1 cellular context compared by ENCODE assay signal in the genomic region with DNA sequence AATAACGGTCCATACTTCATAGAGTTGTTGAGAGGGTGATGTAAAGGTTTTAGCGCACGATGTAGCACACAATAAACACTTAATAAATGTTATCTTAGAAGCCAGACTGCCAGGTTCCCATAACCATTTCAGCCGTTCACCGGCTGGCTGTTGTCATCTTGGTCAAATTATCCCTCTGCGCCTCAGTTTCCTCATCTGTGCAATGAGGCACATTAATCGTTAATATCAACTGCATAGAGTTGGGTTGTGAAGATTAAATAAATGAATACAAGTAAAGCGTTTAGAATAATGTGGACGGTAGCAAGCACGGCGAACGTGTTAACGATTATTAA.
TF ChIP-seq lines count a peak whose summit lies in the region.

No MANE protein-coding gene starts in this region.

TF ChIP-seq in GM23338, 12 proteins besides CTCF, POLR2A, EP300 and RAD21 (continued from another document):
- TF ChIP-seq, protein P1, sequence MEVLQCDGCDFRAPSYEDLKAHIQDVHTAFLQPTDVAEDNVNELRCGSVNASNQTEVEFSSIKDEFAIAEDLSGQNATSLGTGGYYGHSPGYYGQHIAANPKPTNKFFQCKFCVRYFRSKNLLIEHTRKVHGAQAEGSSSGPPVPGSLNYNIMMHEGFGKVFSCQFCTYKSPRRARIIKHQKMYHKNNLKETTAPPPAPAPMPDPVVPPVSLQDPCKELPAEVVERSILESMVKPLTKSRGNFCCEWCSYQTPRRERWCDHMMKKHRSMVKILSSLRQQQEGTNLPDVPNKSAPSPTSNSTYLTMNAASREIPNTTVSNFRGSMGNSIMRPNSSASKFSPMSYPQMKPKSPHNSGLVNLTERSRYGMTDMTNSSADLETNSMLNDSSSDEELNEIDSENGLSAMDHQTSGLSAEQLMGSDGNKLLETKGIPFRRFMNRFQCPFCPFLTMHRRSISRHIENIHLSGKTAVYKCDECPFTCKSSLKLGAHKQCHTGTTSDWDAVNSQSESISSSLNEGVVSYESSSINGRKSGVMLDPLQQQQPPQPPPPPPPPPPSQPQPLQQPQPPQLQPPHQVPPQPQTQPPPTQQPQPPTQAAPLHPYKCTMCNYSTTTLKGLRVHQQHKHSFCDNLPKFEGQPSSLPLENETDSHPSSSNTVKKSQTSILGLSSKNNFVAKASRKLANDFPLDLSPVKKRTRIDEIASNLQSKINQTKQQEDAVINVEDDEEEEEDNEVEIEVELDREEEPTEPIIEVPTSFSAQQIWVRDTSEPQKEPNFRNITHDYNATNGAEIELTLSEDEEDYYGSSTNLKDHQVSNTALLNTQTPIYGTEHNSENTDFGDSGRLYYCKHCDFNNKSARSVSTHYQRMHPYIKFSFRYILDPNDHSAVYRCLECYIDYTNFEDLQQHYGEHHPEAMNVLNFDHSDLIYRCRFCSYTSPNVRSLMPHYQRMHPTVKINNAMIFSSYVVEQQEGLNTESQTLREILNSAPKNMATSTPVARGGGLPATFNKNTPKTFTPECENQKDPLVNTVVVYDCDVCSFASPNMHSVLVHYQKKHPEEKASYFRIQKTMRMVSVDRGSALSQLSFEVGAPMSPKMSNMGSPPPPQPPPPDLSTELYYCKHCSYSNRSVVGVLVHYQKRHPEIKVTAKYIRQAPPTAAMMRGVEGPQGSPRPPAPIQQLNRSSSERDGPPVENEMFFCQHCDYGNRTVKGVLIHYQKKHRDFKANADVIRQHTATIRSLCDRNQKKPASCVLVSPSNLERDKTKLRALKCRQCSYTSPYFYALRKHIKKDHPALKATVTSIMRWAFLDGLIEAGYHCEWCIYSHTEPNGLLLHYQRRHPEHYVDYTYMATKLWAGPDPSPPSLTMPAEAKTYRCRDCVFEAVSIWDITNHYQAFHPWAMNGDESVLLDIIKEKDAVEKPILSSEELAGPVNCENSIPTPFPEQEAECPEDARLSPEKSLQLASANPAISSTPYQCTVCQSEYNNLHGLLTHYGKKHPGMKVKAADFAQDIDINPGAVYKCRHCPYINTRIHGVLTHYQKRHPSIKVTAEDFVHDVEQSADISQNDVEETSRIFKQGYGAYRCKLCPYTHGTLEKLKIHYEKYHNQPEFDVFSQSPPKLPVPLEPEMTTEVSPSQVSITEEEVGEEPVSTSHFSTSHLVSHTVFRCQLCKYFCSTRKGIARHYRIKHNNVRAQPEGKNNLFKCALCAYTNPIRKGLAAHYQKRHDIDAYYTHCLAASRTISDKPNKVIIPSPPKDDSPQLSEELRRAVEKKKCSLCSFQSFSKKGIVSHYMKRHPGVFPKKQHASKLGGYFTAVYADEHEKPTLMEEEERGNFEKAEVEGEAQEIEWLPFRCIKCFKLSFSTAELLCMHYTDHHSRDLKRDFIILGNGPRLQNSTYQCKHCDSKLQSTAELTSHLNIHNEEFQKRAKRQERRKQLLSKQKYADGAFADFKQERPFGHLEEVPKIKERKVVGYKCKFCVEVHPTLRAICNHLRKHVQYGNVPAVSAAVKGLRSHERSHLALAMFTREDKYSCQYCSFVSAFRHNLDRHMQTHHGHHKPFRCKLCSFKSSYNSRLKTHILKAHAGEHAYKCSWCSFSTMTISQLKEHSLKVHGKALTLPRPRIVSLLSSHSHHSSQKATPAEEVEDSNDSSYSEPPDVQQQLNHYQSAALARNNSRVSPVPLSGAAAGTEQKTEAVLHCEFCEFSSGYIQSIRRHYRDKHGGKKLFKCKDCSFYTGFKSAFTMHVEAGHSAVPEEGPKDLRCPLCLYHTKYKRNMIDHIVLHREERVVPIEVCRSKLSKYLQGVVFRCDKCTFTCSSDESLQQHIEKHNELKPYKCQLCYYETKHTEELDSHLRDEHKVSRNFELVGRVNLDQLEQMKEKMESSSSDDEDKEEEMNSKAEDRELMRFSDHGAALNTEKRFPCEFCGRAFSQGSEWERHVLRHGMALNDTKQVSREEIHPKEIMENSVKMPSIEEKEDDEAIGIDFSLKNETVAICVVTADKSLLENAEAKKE (CRISPR knock-in tag; IDR thresholded peaks at IDR 0.05) = no peak
- TF ChIP-seq STAT1 (IDR thresholded peaks at IDR 0.05; ENCODE audit: unreplicated experiment) = no peak
- TF ChIP-seq, protein P2, sequence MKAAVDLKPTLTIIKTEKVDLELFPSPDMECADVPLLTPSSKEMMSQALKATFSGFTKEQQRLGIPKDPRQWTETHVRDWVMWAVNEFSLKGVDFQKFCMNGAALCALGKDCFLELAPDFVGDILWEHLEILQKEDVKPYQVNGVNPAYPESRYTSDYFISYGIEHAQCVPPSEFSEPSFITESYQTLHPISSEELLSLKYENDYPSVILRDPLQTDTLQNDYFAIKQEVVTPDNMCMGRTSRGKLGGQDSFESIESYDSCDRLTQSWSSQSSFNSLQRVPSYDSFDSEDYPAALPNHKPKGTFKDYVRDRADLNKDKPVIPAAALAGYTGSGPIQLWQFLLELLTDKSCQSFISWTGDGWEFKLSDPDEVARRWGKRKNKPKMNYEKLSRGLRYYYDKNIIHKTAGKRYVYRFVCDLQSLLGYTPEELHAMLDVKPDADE (IDR thresholded peaks at IDR 0.05) = no peak
